Comparison of ENCODE assay signal across 7 cellular contexts in genomic region chr5:141349917-141350619, GRCh38. TPM values are rescaled to one million over a fixed set of nuclear protein-coding genes. Genes with fewer than 3 reads are reported as not detected.
DNase-seq lines count a peak whose midpoint lies in the region; ATAC-seq, FAIRE-seq and TF ChIP-seq lines count a peak whose summit lies in the region.

TSS of gene PCDHGB1 (plus strand) at chr5:141350099. CDS start at chr5:141350261, 162 bp downstream.

- TF ChIP-seq POLR2A in body of pancreas (IDR thresholded peaks at IDR 0.05) (no peak), thyroid gland (IDR thresholded peaks at IDR 0.05) (no peak)

- H3K9me3 ChIP-seq in body of pancreas, result peaks cover 0 to 47% (median 2%) of the 10 kb centered on the region in 3 donors
- H3K9me3 ChIP-seq in keratinocyte (ENCODE audit: control insufficient read depth, low read depth, low read length), result peaks cover 6% of the 10 kb centered on the region
- H3K9me3 ChIP-seq in thyroid gland, result no peaks in the 10 kb centered on the region

- H3K9ac ChIP-seq in keratinocyte (ENCODE audit: control insufficient read depth, extremely low read depth, insufficient read depth, low read length), result no peak within 1 kb of the TSS

- intact Hi-C loops in body of pancreas (cut with DNase I) (no loop called here), thyroid gland (cut with DNase I) (no loop called here)

- DNase-seq in ELR (ENCODE audit: low read depth) (peak; percentile 76), HCEC 1CT (peak; percentile 59), NCI-H748 (lab: John Stamatoyannopoulos, UW; ENCODE audit: unreplicated experiment) (peak; percentile 93), body of pancreas (peak; percentile 31 to 54 (median 46)), keratinocyte (ENCODE audit: low read depth, low spot score) (no peak), thyroid gland (peak; percentile 46 to 65)

- peak; percentile 45 for ATAC-seq in body of pancreas
- ATAC-seq in HG02678 (IDR thresholded peaks at IDR 0.05; ENCODE audit: unreplicated experiment), result no peak

- H3K27me3 ChIP-seq in body of pancreas, result no peaks in the 10 kb centered on the region
- H3K27me3 ChIP-seq in keratinocyte (ENCODE audit: control insufficient read depth, extremely low read depth, insufficient read depth, low read length), result no peaks in the 10 kb centered on the region
- no peaks in the 10 kb centered on the region for H3K27me3 ChIP-seq in thyroid gland

- no peak within 1 kb of the TSS for H2AFZ ChIP-seq in keratinocyte (ENCODE audit: control insufficient read depth, low read length)

- H3K4me2 ChIP-seq in keratinocyte (ENCODE audit: control insufficient read depth, extremely low read depth, insufficient read depth, low read depth, low read length), result no peak within 1 kb of the TSS

- no peaks in the 10 kb centered on the region for H4K20me1 ChIP-seq in keratinocyte (ENCODE audit: control insufficient read depth, extremely low read depth, insufficient read depth, low read length)

- H3K79me2 ChIP-seq in keratinocyte (ENCODE audit: control insufficient read depth, insufficient read depth, low read length), result no peaks in the 10 kb centered on the region

- 13 to 30% methylated on average over 29 of the region's 29 CpGs for WGBS in body of pancreas, 2 donors
- 18 to 27% methylated on average over 29 of the region's 29 CpGs for WGBS in thyroid gland, 2 donors

- dilution Hi-C loops in keratinocyte (cut with MboI; ENCODE audit: extremely low pct_ligation_motif_present, low sequenced_read_pairs), result no loop called here

- TF ChIP-seq CTCF in body of pancreas (IDR thresholded peaks at IDR 0.05) (peak in 6 of 7 experiments; percentile 13 to 41 (median 38)), keratinocyte (optimal IDR thresholded peaks at IDR 0.05 in 1 of 3, IDR thresholded peaks at IDR 0.05 in 1 of 3, conservative IDR thresholded peaks at IDR 0.05 in 1 of 3; ENCODE audit: extremely low read depth in 1 of 3, insufficient read depth in 2 of 3, low read length in 3 of 3) (peak; percentile 35 to 53 (median 48)), thyroid gland (IDR thresholded peaks at IDR 0.05) (peak in 3 of 6 experiments; percentile 9 to 40 (median 34))

- H3K9me1 ChIP-seq in keratinocyte (ENCODE audit: control insufficient read depth, extremely low read depth, insufficient read depth, low read length), result no peaks in the 10 kb centered on the region

- H3K4me3 ChIP-seq in body of pancreas (no peak within 1 kb of the TSS), keratinocyte (ENCODE audit: control insufficient read depth in 2 of 3, extremely low read depth in 1 of 3, insufficient read depth in 2 of 3, low read depth in 1 of 3, low read length in 3 of 3) (peak within 1 kb of the TSS in 1 of 3 experiments; percentile 14), thyroid gland (replicated peaks in 1 of 3) (peak within 1 kb of the TSS in 1 of 3 donors; percentile 23)

- no peak within 1 kb of the TSS for H3K27ac ChIP-seq in body of pancreas
- no peak within 1 kb of the TSS for H3K27ac ChIP-seq in keratinocyte (ENCODE audit: control insufficient read depth, insufficient read depth, low read length)
- no peak within 1 kb of the TSS for H3K27ac ChIP-seq in thyroid gland

- H3K4me1 ChIP-seq in body of pancreas (no peaks in the 10 kb centered on the region), keratinocyte (ENCODE audit: control insufficient read depth, extremely low read depth, insufficient read depth, low read length) (no peaks in the 10 kb centered on the region), thyroid gland (no peaks in the 10 kb centered on the region)

- H3K36me3 ChIP-seq in body of pancreas (replicated peaks in 1 of 2; ENCODE audit: insufficient read depth in 1 of 2, low read depth in 2 of 2), result no peaks in the 10 kb centered on the region
- H3K36me3 ChIP-seq in keratinocyte (ENCODE audit: control insufficient read depth in 2 of 2, extremely low read depth in 1 of 2, insufficient read depth in 2 of 2, low read length in 2 of 2), result no peaks in the 10 kb centered on the region
- no peaks in the 10 kb centered on the region for H3K36me3 ChIP-seq in thyroid gland

- no peak for FAIRE-seq in keratinocyte (lab: Jason Lieb, UNC)

RNA-seq across cellular contexts. Expression of gene PCDHGB1, which starts in this region (rescaled TPM):
- 1 to 10 TPM; 3.9 to 6.9 TPM for total RNA-seq in body of pancreas
- polyA plus RNA-seq in keratinocyte, result 0.08 to 0.15 TPM (median 0.09 TPM) in 3 replicates
- polyA plus RNA-seq in keratinocyte (2011; ENCODE audit: low read depth), result not detected
- 0.02 and 0.03 TPM in 2 replicates for polyA plus RNA-seq in keratinocyte (2011; cell fraction: cytosol; rRNA removed)
- polyA plus RNA-seq in keratinocyte (2011; cell fraction: nucleus; rRNA removed), result 0.23 and 0.29 TPM in 2 replicates
- 0.06 and 0.09 TPM in 2 replicates for polyA plus RNA-seq in keratinocyte (2012; ENCODE audit: low replicate concordance)
- polyA minus RNA-seq in keratinocyte, result 0.07 to 0.13 TPM (median 0.10 TPM) in 3 replicates
- not detected for polyA minus RNA-seq in keratinocyte (2011; cell fraction: cytosol; rRNA and poly(A)+ RNA removed)
- 0.84 and 1.1 TPM in 2 replicates for polyA minus RNA-seq in keratinocyte (2011; cell fraction: nucleus; rRNA and poly(A)+ RNA removed)
- 1 to 10 TPM; 3.9 to 7.5 (median 6.0) TPM for total RNA-seq in thyroid gland
